Comparison of ENCODE assay signal across 15 cellular contexts in genomic region chr16:68893710-68894705, GRCh38. TPM values are rescaled to one million over a fixed set of nuclear protein-coding genes. Genes with fewer than 3 reads are reported as not detected.
A peak's percentile ranks its signal among the peaks of the same experiment; 100 is the strongest.
DNase-seq lines count a peak whose midpoint lies in the region; ATAC-seq, FAIRE-seq and TF ChIP-seq lines count a peak whose summit lies in the region.
"Had no signal": no experiment of that assay in that cellular context is flagged by ENCODE, and none has a peak within 500 bp of the region (broad histone marks: within the 10 kb centered on the region; RNA-seq: fewer than 3 reads in every experiment).

No MANE protein-coding gene starts in this region.

- FAIRE-seq in GM12878 (lab: Jason Lieb, UNC): no peak
- FAIRE-seq: endometrium, keratinocyte had no signal

- TF ChIP-seq CTCF in GM12878 (IDR thresholded peaks at IDR 0.05 in 2 of 3, conservative IDR thresholded peaks at IDR 0.05 in 1 of 3; ENCODE audit: control insufficient read depth in 2 of 3, extremely low read depth in 1 of 3, insufficient read depth in 1 of 3, low read depth in 3 of 3, low read length in 3 of 3): no peak

- intact Hi-C loops in GM12878 (cut with micrococcal nuclease; ENCODE audit: unreplicated experiment): no loop called here

- ATAC-seq in GM12878 (no peak), GM21786 (IDR thresholded peaks at IDR 0.05; ENCODE audit: unreplicated experiment) (no peak)

- POLR2A ChIA-PET in GM12878 (lab: Charles Lee): interaction anchor here (0.5 kb wide), 1 partner anchor 71 kb away, joined by 4 read pairs; no protein-coding TSS in a partner anchor

- TF ChIP-seq EP300 in GM12878 (IDR thresholded peaks at IDR 0.05; ENCODE audit: borderline replicate concordance in 1 of 2, control insufficient read depth in 1 of 2, low read depth in 2 of 2, low read length in 2 of 2): no peak

- H3K27me3 ChIP-seq in GM12878 (replicated peaks in 1 of 2; ENCODE audit: control insufficient read depth in 2 of 2, insufficient read depth in 2 of 2, low read length in 1 of 2): no peaks in the 10 kb centered on the region

- no peaks in the 10 kb centered on the region for H3K4me1 ChIP-seq in GM12878 (ENCODE audit: control insufficient read depth, insufficient read depth, low read length)

- RAD21 ChIA-PET in GM12878 (lab: Charles Lee; ENCODE audit: unreplicated experiment): no interaction called here

- TF ChIP-seq RAD21 in GM12878 (IDR thresholded peaks at IDR 0.05; ENCODE audit: insufficient read depth, low read depth, low read length): no peak

- no peak overlapping the region for H3K27ac ChIP-seq in GM12878 (ENCODE audit: control insufficient read depth, insufficient read depth)
- H3K27ac ChIP-seq: C4-2B had no signal

- no peak for TF ChIP-seq POLR2A in GM12878 (IDR thresholded peaks at IDR 0.05; ENCODE audit: low read depth, low read length)

- no peak overlapping the region for H3K9ac ChIP-seq in GM12878 (ENCODE audit: control insufficient read depth, insufficient read depth, low read length)

- H3K9me3 ChIP-seq in GM12878 (replicated peaks; ENCODE audit: control insufficient read depth, insufficient read depth, low read length): no peaks in the 10 kb centered on the region

- H3K79me2 ChIP-seq in GM12878 (ENCODE audit: control insufficient read depth, insufficient read depth, low read length): no peaks in the 10 kb centered on the region

- peak; percentile 10 for DNase-seq in AG08396 (ENCODE audit: low spot score)
- peak; percentile 61 for DNase-seq in HuH-7 (ENCODE audit: low spot score)
- DNase-seq in GM12878 (ENCODE audit: low read depth, low spot score): no peak
- DNase-seq in iris pigment epithelial cell (ENCODE audit: low read depth): peak; percentile 42
- DNase-seq in SHP77 (lab: John Stamatoyannopoulos, UW): no peak
- no peak for DNase-seq in HuH-7.5 (ENCODE audit: low spot score)
- no peak for DNase-seq in activated CD8-positive, alpha-beta memory T cell treated with anti-CD3 and anti-CD28 coated beads, Interleukin-2, amount 50 U/mL, for 48 hours
- DNase-seq: activated CD4-positive, alpha-beta T cell treated with anti-CD3 and anti-CD28 coated beads for 48 hours; activated naive CD4-positive, alpha-beta T cell treated with anti-CD3 and anti-CD28 coated beads, Interleukin-2, amount 50 U/mL, for 16 hours; posterior cingulate gyrus; stimulated activated CD4-positive, alpha-beta T cell treated with anti-CD3 and anti-CD28 coated beads, Interleukin-4, amount 100 ng/mL, for 1 hour had no signal

- 84% methylated on average over 11 of the region's 11 CpGs for WGBS in GM12878 (ENCODE audit: insufficient coverage, insufficient replicate concordance, low lambda C conversion rate, missing lambda C conversion rate)

- no peak overlapping the region for H3K4me2 ChIP-seq in GM12878 (ENCODE audit: control insufficient read depth, insufficient read depth)

- no peak overlapping the region for H2AFZ ChIP-seq in GM12878 (ENCODE audit: control insufficient read depth, low read depth, low read length)

- H4K20me1 ChIP-seq in GM12878 (ENCODE audit: control insufficient read depth, insufficient read depth): no peaks in the 10 kb centered on the region

- BruUV-seq in GM12878 (replicated peaks; lab: Mats Ljungman, UMichigan): no TSS peak

- no peaks in the 10 kb centered on the region; a peak in 1 of 4 replicates for H3K36me3 ChIP-seq in GM12878 (ENCODE audit: control insufficient read depth in 2 of 2, insufficient read depth in 2 of 2, low read length in 1 of 2)

- no peak overlapping the region for H3K4me3 ChIP-seq in GM12878

- CTCF ChIA-PET in GM12878 (lab: Yijun Ruan, JAX): interaction anchor here (0.6 kb wide), 1 partner anchor 230 kb away, joined by 3 read pairs; no protein-coding TSS in a partner anchor

- in situ Hi-C loops in GM12878 (cut with MboI): no loop called here

- SMC1A ChIA-PET in GM12878 (lab: Charles Lee; ENCODE audit: uncharacterized antibody, unreplicated experiment): no interaction called here

TF ChIP-seq in GM12878, 131 proteins besides CTCF, POLR2A, EP300 and RAD21:
- peak; percentile 79 for TF ChIP-seq REST (IDR thresholded peaks at IDR 0.05; ENCODE audit: low read depth, low read length)
- no peak for TF ChIP-seq ZBTB33 (IDR thresholded peaks at IDR 0.05)

RNA-seq across cellular contexts. Expression of gene TANGO6, which starts 50.7 kb away (rescaled TPM):
- total RNA-seq in GM12878 (2013; cell fraction: nucleolus; rRNA removed): 53.7 and 59.3 TPM in 2 replicates
- 16.0 and 21.5 TPM in 2 replicates for total RNA-seq in GM12878 (2014; rRNA removed)
- total RNA-seq in GM12878 (2014; rRNA removed; fragmentation: Illumina TruSeq; extraction: Trizol): 12.3 and 13.7 TPM in 2 replicates
- 20.4 and 20.6 TPM in 2 replicates for total RNA-seq in GM12878 (2021)
- 3.2 TPM for polyA plus RNA-seq in GM12878 (2011; ENCODE audit: low read depth)
- 8.8 and 9.5 TPM in 2 replicates for polyA plus RNA-seq in GM12878 (2011; rRNA removed)
- polyA plus RNA-seq in GM12878 (2011; cell fraction: cytosol; rRNA removed): 7.6 and 8.1 TPM in 2 replicates
- polyA plus RNA-seq in GM12878 (2011; cell fraction: nucleus; rRNA removed): 7.3 and 9.4 TPM in 2 replicates
- 3.1 and 4.0 TPM in 2 replicates for polyA plus RNA-seq in GM12878 (2012)
- polyA plus RNA-seq in GM12878 (2014; fragmentation: Illumina TruSeq; extraction: Trizol): 9.4 and 9.5 TPM in 2 replicates
- polyA plus RNA-seq in GM12878 (2014; fragmentation: Nextera tagmentation; extraction: Ambion mirVana): 1 to 10 TPM; 1.1 to 2.0 TPM
- polyA plus RNA-seq in GM12878 (2014; rRNA removed): 6.9 and 7.3 TPM in 2 replicates
- 10 to 100 TPM; 12.4 to 14.8 TPM for polyA plus RNA-seq in GM12878 (2016; fragmentation: Nextera tagmentation; extraction: Ambion mirVana)
- 40.4 and 50.8 TPM in 2 replicates for polyA minus RNA-seq in GM12878 (2011; rRNA and poly(A)+ RNA removed)
- 6.5 and 15.1 TPM in 2 replicates for polyA minus RNA-seq in GM12878 (2011; cell fraction: cytosol; rRNA and poly(A)+ RNA removed)
- 22.5 and 43.0 TPM in 2 replicates for polyA minus RNA-seq in GM12878 (2011; cell fraction: nucleus; rRNA and poly(A)+ RNA removed)

Comparison
In these comparisons a context has a peak if more than half of its experiments do, and no peak if none do; other contexts are left out.
1. DNase-seq: peak in AG08396 (single experiment), HuH-7 (single experiment) and iris pigment epithelial cell (single experiment); none in GM12878 (single experiment), SHP77 (0 of 2), HuH-7.5 (single experiment) and activated CD8-positive, alpha-beta memory T cell treated with anti-CD3 and anti-CD28 coated beads, Interleukin-2, amount 50 U/mL, for 48 hours (single experiment).